Comparison of ENCODE assay signal across 12 cellular contexts in the genomic region with DNA sequence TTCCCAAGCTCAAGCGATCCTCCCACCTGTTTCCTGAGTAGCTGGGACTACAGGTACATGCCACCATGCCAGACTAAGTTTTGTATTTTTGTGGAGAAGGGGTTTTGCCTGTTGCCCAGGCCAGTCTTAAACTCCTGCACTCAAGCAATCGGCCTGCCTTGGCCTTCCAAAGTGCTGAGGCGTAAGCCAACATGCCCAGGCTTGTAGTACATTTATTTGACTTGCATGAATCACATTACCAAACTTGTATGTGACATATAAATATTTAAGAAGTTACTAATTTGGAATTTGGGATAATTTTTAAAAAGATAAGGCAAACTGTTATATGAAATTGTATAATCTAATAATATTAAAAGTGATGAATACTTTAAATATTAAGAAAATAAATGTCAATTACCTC.
"Had no signal": no experiment of that assay in that cellular context is flagged by ENCODE, and none has a peak within 500 bp of the region (broad histone marks: within the 10 kb centered on the region; RNA-seq: fewer than 3 reads in every experiment).

No MANE protein-coding gene starts in this region.

- DNase-seq: activated CD4-positive, alpha-beta T cell treated with anti-CD3 and anti-CD28 coated beads for 36 hours; activated CD8-positive, alpha-beta T cell treated with anti-CD3 and anti-CD28 coated beads for 36 hours; activated gamma-delta T cell; activated T-cell treated with anti-CD3 and anti-CD28 coated beads, Interleukin-2, amount 50 U/mL, for 72 hours; amniotic stem cell; central memory CD4-positive, alpha-beta T cell; left lung; natural killer cell; retina; stimulated activated CD4-positive, alpha-beta T cell treated with anti-CD3 and anti-CD28 coated beads, Interleukin-12 subunit alpha, Interleukin-12 subunit beta, amount 100 ng/mL, for 4 hours; stimulated activated CD4-positive, alpha-beta T cell treated with anti-CD3 and anti-CD28 coated beads, Interleukin-2, amount 100 ng/mL, for 24 hours had no signal

- ATAC-seq: activated CD4-positive, alpha-beta T cell treated with anti-CD3 and anti-CD28 coated beads for 36 hours; activated CD8-positive, alpha-beta T cell treated with anti-CD3 and anti-CD28 coated beads for 36 hours; activated T-cell treated with anti-CD3 and anti-CD28 coated beads, Interleukin-2, amount 50 U/mL, for 72 hours; left lung; natural killer cell; stimulated activated memory B cell treated with anti-CD40 and anti-IgM and Interleukin-4, amounts not matched to agents 10 μg/mL and 1 μg/mL and 100 μg/mL, for 72 hours had no signal
